ENCODE assay signal across 8 cellular contexts in genomic region chr14:56118611-56119181, GRCh38. TPM values are rescaled to one million over a fixed set of nuclear protein-coding genes. Genes with fewer than 3 reads are reported as not detected.
DNase-seq lines count a peak whose midpoint lies in the region; ATAC-seq and TF ChIP-seq lines count a peak whose summit lies in the region.

No MANE protein-coding gene starts in this region.

- H2BK12ac ChIP-seq in trophoblast cell (ENCODE audit: low read length): peak overlapping the region; percentile 53

- H3K4me1 ChIP-seq in HUES48 (ENCODE audit: control insufficient read depth, insufficient read depth, low read length) (peaks cover 19% of the 10 kb centered on the region), cardiac muscle cell (ENCODE audit: low read depth) (peaks cover 14% of the 10 kb centered on the region), trophoblast cell (ENCODE audit: control insufficient read depth in 1 of 2, insufficient read depth in 2 of 2, low read length in 2 of 2) (peaks cover 0 to 3% of the 10 kb centered on the region in 2 experiments)

- H3K14ac ChIP-seq in trophoblast cell (ENCODE audit: low read length): no peak overlapping the region

- peak overlapping the region; percentile 58 for H2BK120ac ChIP-seq in trophoblast cell (ENCODE audit: insufficient read depth, low read length, poor library complexity)

- no peak overlapping the region for H2AK5ac ChIP-seq in trophoblast cell (ENCODE audit: low read length)

- H2BK5ac ChIP-seq in trophoblast cell (ENCODE audit: low read depth, low read length, poor library complexity): peak overlapping the region; percentile 27

- no CpG with 5 or more reads among the region's 87 CpGs for WGBS in trophoblast cell (ENCODE audit: extremely low coverage, insufficient coverage, insufficient read length)

- ATAC-seq in GM19395 (IDR thresholded peaks at IDR 0.05; ENCODE audit: unreplicated experiment): peak; percentile 27

- no peak overlapping the region for H3K4ac ChIP-seq in trophoblast cell (ENCODE audit: low read depth, low read length)

- H3K27ac ChIP-seq in HUES48 (ENCODE audit: low read depth, low read length) (peak overlapping the region; percentile 82), cardiac muscle cell (no peak overlapping the region), trophoblast cell (ENCODE audit: low read depth, low read length) (no peak overlapping the region)

- peak overlapping the region; percentile 28 for H4K12ac ChIP-seq in trophoblast cell (ENCODE audit: low read depth, low read length)

- H4K8ac ChIP-seq in trophoblast cell (ENCODE audit: low read depth, low read length): peak overlapping the region; percentile 58

- peak overlapping the region; percentile 96 for H3K4me2 ChIP-seq in trophoblast cell (ENCODE audit: low read length)

- H2AFZ ChIP-seq in trophoblast cell (ENCODE audit: insufficient read depth, low read length, poor library complexity): peak overlapping the region; percentile 97

- peaks cover 2% of the 10 kb centered on the region for H3K79me2 ChIP-seq in trophoblast cell (ENCODE audit: control insufficient read depth, insufficient read depth, low read length, poor library complexity)

- peaks cover 11% of the 10 kb centered on the region for H3K79me1 ChIP-seq in trophoblast cell (ENCODE audit: low read length)

- H3K9ac ChIP-seq in HUES48 (ENCODE audit: low read depth, low read length) (peak overlapping the region; percentile 41; the same call in 1 of the 2 replicates), trophoblast cell (ENCODE audit: low read length) (peak overlapping the region; percentile 59)

- H3K27me3 ChIP-seq in HUES48 (ENCODE audit: control insufficient read depth, insufficient read depth, low read length): peaks cover 22% of the 10 kb centered on the region
- H3K27me3 ChIP-seq in cardiac muscle cell: peaks cover 25% of the 10 kb centered on the region
- peaks cover 6% of the 10 kb centered on the region for H3K27me3 ChIP-seq in trophoblast cell (ENCODE audit: insufficient read depth, low read length)

- H3K18ac ChIP-seq in trophoblast cell (ENCODE audit: low read length): peak overlapping the region; percentile 87

- H3K36me3 ChIP-seq in HUES48 (ENCODE audit: control insufficient read depth, insufficient read depth, low read length): no peaks in the 10 kb centered on the region
- no peaks in the 10 kb centered on the region for H3K36me3 ChIP-seq in cardiac muscle cell
- H3K36me3 ChIP-seq in trophoblast cell (ENCODE audit: control insufficient read depth in 1 of 2, insufficient read depth in 2 of 2, low read length in 2 of 2): no peaks in the 10 kb centered on the region

- no peak for TF ChIP-seq CTCF in cardiac muscle cell (IDR thresholded peaks at IDR 0.05; ENCODE audit: low read depth, low read length)

- no peaks in the 10 kb centered on the region for H3K9me3 ChIP-seq in HUES48 (ENCODE audit: control insufficient read depth, insufficient read depth, low read length)
- H3K9me3 ChIP-seq in cardiac muscle cell (ENCODE audit: low read depth): no peaks in the 10 kb centered on the region
- no peaks in the 10 kb centered on the region for H3K9me3 ChIP-seq in trophoblast cell (ENCODE audit: insufficient read depth, low read depth, low read length)

- no peak overlapping the region for H3K23ac ChIP-seq in trophoblast cell (ENCODE audit: low read length)

- peak; percentile 38 for DNase-seq in AG20443 (ENCODE audit: low spot score)
- DNase-seq in activated gamma-delta T cell (lab: John Stamatoyannopoulos, UW): peak; percentile 37
- peak in 1 of 2 donors; percentile 18 for DNase-seq in cardiac muscle cell (ENCODE audit: low read depth in 1 of 2, low spot score in 1 of 2)
- no peak for DNase-seq in trophoblast cell
- no peak for DNase-seq in GOT3 (lab: John Stamatoyannopoulos, UW)
- no peak for DNase-seq in LoVo (ENCODE audit: low spot score)

- peak overlapping the region; percentile 6 for H4K91ac ChIP-seq in trophoblast cell (ENCODE audit: low read depth, low read length)

- H3K4me3 ChIP-seq in HUES48 (ENCODE audit: low read depth, low read length) (peak overlapping the region; percentile 83), cardiac muscle cell (peak overlapping the region; percentile 77), trophoblast cell (ENCODE audit: low read depth, low read length) (peak overlapping the region; percentile 85)

RNA-seq across cellular contexts. Expression of gene PELI2, which starts 0.5 kb away (rescaled TPM):
- 3.0 and 4.9 TPM in 2 replicates for total RNA-seq in cardiac muscle cell
- 1.7 and 4.7 TPM in 2 replicates for polyA plus RNA-seq in cardiac muscle cell
- polyA plus RNA-seq in trophoblast cell (2013): 1.4 and 1.5 TPM in 2 replicates

Comparison
In these comparisons a context has a peak if more than half of its experiments do, and no peak if none do; other contexts are left out.
1. DNase-seq: peak in AG20443 (single experiment) and activated gamma-delta T cell (single experiment); none in trophoblast cell (0 of 2), GOT3 (single experiment) and LoVo (single experiment).
2. Peak in every context shown above with its lines, with median percentiles within 50 percentile points of each other: H3K4me3 ChIP-seq.